15 cellular contexts compared by ENCODE assay signal in the genomic region with DNA sequence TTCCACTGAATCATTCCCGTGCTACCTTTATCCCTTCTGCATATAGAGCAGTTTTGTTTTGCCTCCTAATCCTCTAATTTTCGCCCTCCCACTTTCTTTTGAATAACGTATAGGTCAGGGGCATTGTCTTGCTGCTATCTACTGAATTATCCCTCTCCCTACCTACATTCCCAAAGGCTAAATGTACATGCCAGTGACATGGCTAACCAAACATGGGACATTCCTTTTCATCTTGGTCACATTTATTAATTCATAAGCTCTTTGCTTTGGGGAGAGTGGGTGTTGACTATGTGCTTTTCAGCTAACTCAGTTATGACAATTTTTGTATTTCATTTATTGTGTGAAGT. TPM values are rescaled to one million over a fixed set of nuclear protein-coding genes. Genes with fewer than 3 reads are reported as not detected.
A peak's percentile ranks its signal among the peaks of the same experiment; 100 is the strongest.
DNase-seq lines count a peak whose midpoint lies in the region; ATAC-seq and TF ChIP-seq lines count a peak whose summit lies in the region.
"Had no signal": no experiment of that assay in that cellular context is flagged by ENCODE, and none has a peak within 500 bp of the region (broad histone marks: within the 10 kb centered on the region; RNA-seq: fewer than 3 reads in every experiment).

No MANE protein-coding gene starts in this region.

- peak overlapping the region in 7 of 10 donors; percentile 31 to 78 (median 69) for H3K27ac ChIP-seq in heart right ventricle
- peak overlapping the region in 1 of 2 donors; percentile 77 for H3K27ac ChIP-seq in right atrium auricular region
- no peak overlapping the region for H3K27ac ChIP-seq in RWPE2 (ENCODE audit: poor library complexity, severe bottlenecking)
- peak overlapping the region; percentile 73 to 80 for H3K27ac ChIP-seq in thoracic aorta
- H3K27ac ChIP-seq in dorsolateral prefrontal cortex = no peak overlapping the region
- H3K27ac ChIP-seq: SJSA1 had no signal

- no peak for DNase-seq in heart right ventricle
- no peak for DNase-seq in right atrium auricular region (ENCODE audit: low spot score)
- DNase-seq in RWPE2 (ENCODE audit: low spot score) = no peak
- DNase-seq in epithelial cell of esophagus (ENCODE audit: low read depth) = peak; percentile 18
- DNase-seq in thoracic aorta (ENCODE audit: low spot score) = no peak
- DNase-seq in dorsolateral prefrontal cortex = no peak
- no peak for DNase-seq in NCI-H69 (lab: John Stamatoyannopoulos, UW)
- DNase-seq: GDM1, KG1, NCI-H1092, NCI-H187, NCI-H446 treated with DMSO at 0.1 percent for 48 hours had no signal

- H3K4me1 ChIP-seq in heart right ventricle = peaks cover 0 to 7% (median 2%) of the 10 kb centered on the region in 9 donors
- H3K4me1 ChIP-seq in right atrium auricular region = peaks cover 0 to 2% of the 10 kb centered on the region in 2 donors
- H3K4me1 ChIP-seq in RWPE2 (ENCODE audit: insufficient read depth, poor library complexity, severe bottlenecking) = peaks cover 15% of the 10 kb centered on the region
- peaks cover 27 to 48% of the 10 kb centered on the region in 2 donors for H3K4me1 ChIP-seq in thoracic aorta (ENCODE audit: control insufficient read depth in 1 of 2, low read depth in 2 of 2)

- H3K9me3 ChIP-seq in heart right ventricle (no peaks in the 10 kb centered on the region), right atrium auricular region (no peaks in the 10 kb centered on the region), RWPE2 (ENCODE audit: severe bottlenecking) (no peaks in the 10 kb centered on the region), thoracic aorta (no peaks in the 10 kb centered on the region)
- H3K9me3 ChIP-seq: SJSA1 had no signal

- H3K27me3 ChIP-seq in heart right ventricle (peaks cover 0 to 15% (median 6%) of the 10 kb centered on the region in 7 donors), right atrium auricular region (no peaks in the 10 kb centered on the region), RWPE2 (ENCODE audit: insufficient read depth, poor library complexity, severe bottlenecking) (no peaks in the 10 kb centered on the region), thoracic aorta (replicated peaks; ENCODE audit: insufficient read depth) (no peaks in the 10 kb centered on the region), dorsolateral prefrontal cortex (peaks cover 0 to 8% (median 0%) of the 10 kb centered on the region in 45 donors)
- H3K27me3 ChIP-seq: SJSA1 had no signal

- TF ChIP-seq CTCF in heart right ventricle (IDR thresholded peaks at IDR 0.05) (no peak), right atrium auricular region (IDR thresholded peaks at IDR 0.05) (no peak), RWPE2 (IDR thresholded peaks at IDR 0.05; ENCODE audit: poor library complexity, severe bottlenecking) (no peak), epithelial cell of esophagus (IDR thresholded peaks at IDR 0.05; ENCODE audit: insufficient read depth, low read depth, low read length, missing control alignments) (no peak), thoracic aorta (IDR thresholded peaks at IDR 0.05) (no peak), dorsolateral prefrontal cortex (IDR thresholded peaks at IDR 0.05 in 54 of 56, conservative IDR thresholded peaks at IDR 0.05 in 2 of 56; ENCODE audit: low read depth in 1 of 56, partially characterized antibody in 56 of 56) (no peak)

- intact Hi-C loops in heart right ventricle (cut with DNase I) (no loop called here), dorsolateral prefrontal cortex (cut with DNase I) (no loop called here)

- ATAC-seq in heart right ventricle (no peak), RWPE2 (ENCODE audit: low read depth) (0 out of 3 replicates have a peak, but pooled peaks have one; percentile 29), thoracic aorta (ENCODE audit: insufficient number of reproducible peaks, low FRiP score, low read depth) (peak; percentile 3), GM19395 (IDR thresholded peaks at IDR 0.05; ENCODE audit: unreplicated experiment) (no peak)
- ATAC-seq: GM23338 had no signal

- no peak overlapping the region for H3K4me3 ChIP-seq in heart right ventricle
- no peak overlapping the region for H3K4me3 ChIP-seq in right atrium auricular region
- H3K4me3 ChIP-seq in RWPE2 (ENCODE audit: severe bottlenecking) = no peak overlapping the region
- no peak overlapping the region for H3K4me3 ChIP-seq in epithelial cell of esophagus (ENCODE audit: low read length)
- no peak overlapping the region for H3K4me3 ChIP-seq in thoracic aorta
- H3K4me3 ChIP-seq in dorsolateral prefrontal cortex = no peak overlapping the region
- H3K4me3 ChIP-seq: GM23338, SJSA1 had no signal

- WGBS in heart right ventricle, 2 donors = 63 to 72% methylated on average over 3 of the region's 3 CpGs

- H3K36me3 ChIP-seq in heart right ventricle (no peaks in the 10 kb centered on the region), right atrium auricular region (no peaks in the 10 kb centered on the region), RWPE2 (ENCODE audit: low read depth) (no peaks in the 10 kb centered on the region), thoracic aorta (no peaks in the 10 kb centered on the region)
- H3K36me3 ChIP-seq: SJSA1 had no signal

RNA-seq across cellular contexts. Expression of a gene that starts 5.1 kb away (rescaled TPM):
- under 1 TPM in 3 of 10 donors, not detected in 7; 0.14 to 0.50 (median 0.18) TPM for total RNA-seq in heart right ventricle
- polyA plus RNA-seq in heart right ventricle = under 1 TPM; 0.22 to 0.43 TPM
- under 1 TPM in 1 of 2 donors, not detected in 1; 0.43 TPM for total RNA-seq in right atrium auricular region
- 1 to 10 TPM; 1.1 to 1.2 TPM for total RNA-seq in thoracic aorta
- total RNA-seq in dorsolateral prefrontal cortex = 1 to 10 TPM in 109 of 120 experiments, under 1 TPM in 8, not detected in 3; 0.39 to 5.0 (median 2.2) TPM

Comparison
In these comparisons a context has a peak if more than half of its experiments do, and no peak if none do; other contexts are left out.
1. ATAC-seq: peak in RWPE2 (single experiment) and thoracic aorta (single experiment); none in heart right ventricle (0 of 8) and GM19395 (single experiment).
2. H3K27ac ChIP-seq: peak in heart right ventricle (7 of 10) and thoracic aorta (2 of 2); none in RWPE2 (single experiment) and dorsolateral prefrontal cortex (0 of 59).